ENCODE assay signal across 8 cellular contexts in the genomic region with DNA sequence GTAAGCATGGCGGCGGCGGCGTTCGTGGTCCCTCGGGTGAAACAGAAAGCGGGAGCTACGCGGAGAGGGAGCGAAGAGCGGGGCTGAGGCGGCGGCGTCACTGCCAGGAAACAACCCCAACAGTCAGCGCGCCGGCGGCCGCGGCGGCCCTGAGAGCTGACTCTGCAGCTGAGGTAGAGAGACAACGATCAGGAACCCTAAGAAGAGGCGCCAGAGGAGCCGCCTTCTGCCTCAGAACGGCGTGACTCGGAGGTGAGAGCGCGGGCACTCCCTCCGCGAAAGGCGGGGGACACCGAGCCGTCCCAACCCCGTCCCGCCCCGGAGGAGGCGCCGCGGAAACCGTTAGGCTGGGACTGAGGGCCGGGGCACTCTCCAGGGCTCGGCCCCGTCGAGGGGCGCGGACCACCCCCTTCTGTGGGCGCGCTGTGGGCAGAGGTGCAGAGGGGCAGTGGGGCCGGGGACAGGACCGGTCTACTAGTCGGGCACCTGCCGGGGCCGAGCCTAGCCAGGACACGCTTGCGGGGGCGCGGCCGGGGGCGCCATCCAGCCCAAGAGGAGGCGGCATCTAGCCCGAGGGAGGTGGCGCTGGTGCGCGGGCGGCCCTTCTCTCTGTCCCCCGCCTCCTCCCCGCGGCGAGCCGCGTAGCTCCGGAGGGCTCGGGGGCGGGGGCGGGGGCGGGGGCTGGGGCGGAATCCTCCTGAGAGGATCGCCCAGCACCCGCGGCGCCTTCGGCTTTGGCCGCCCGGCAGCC. TPM values are rescaled to one million over a fixed set of nuclear protein-coding genes. Genes with fewer than 3 reads are reported as not detected.
DNase-seq lines count a peak whose midpoint lies in the region; ATAC-seq, FAIRE-seq and TF ChIP-seq lines count a peak whose summit lies in the region.

No MANE protein-coding gene starts in this region.

- ATAC-seq in HG03432 (IDR thresholded peaks at IDR 0.05; ENCODE audit: unreplicated experiment) (peak; percentile 71), HepG2 (peak; percentile 91)

- no peaks in the 10 kb centered on the region for H3K27me3 ChIP-seq in BLaER1
- H3K27me3 ChIP-seq in HepG2 (ENCODE audit: control insufficient read depth in 1 of 2, insufficient read depth in 2 of 2, low read length in 2 of 2) = peaks cover 0 to 6% of the 10 kb centered on the region in 2 experiments; a peak in 2 of 5 replicates

- DNase-seq in GM19238 (ENCODE audit: insufficient read length, low spot score) (peak; percentile 72), NCI-H526 (lab: John Stamatoyannopoulos, UW) (peak; percentile 88 to 99), cortex of kidney (lab: John Stamatoyannopoulos, UW) (peak; percentile 69), HepG2 (ENCODE audit: low spot score) (peak; percentile 67)
- peak; percentile 90 for DNase-seq in activated CD4-positive, alpha-beta T cell treated with anti-CD3 and anti-CD28 coated beads, Interleukin-2, amount 10 ng/mL, durations not matched to agents 7 days and 5 days
- peak; percentile 75 to 82 for DNase-seq in stimulated activated CD4-positive, alpha-beta T cell treated with anti-CD3 and anti-CD28 coated beads, Interleukin-2, amount 100 ng/mL, for 48 hours

- H3K27ac Mint-ChIP-seq in activated CD4-positive, alpha-beta T cell treated with anti-CD3 and anti-CD28 coated beads, Interleukin-2, amount 10 ng/mL, durations not matched to agents 7 days and 5 days = peak overlapping the region; percentile 100

- no peak for FAIRE-seq in HepG2 (lab: Jason Lieb, UNC)

- H3K27ac ChIP-seq in BLaER1 (peak overlapping the region; percentile 96), HepG2 (ENCODE audit: extremely low read length, insufficient read depth, low read length) (peak overlapping the region; percentile 98)

- 4% methylated on average over 5 of the region's 85 CpGs for WGBS in HepG2 (ENCODE audit: low lambda C conversion rate)

- H3K79me2 ChIP-seq in HepG2 (ENCODE audit: insufficient read depth, low read length) = peaks cover 45% of the 10 kb centered on the region

- CTCF ChIA-PET in activated CD4-positive, alpha-beta T cell treated with anti-CD3 and anti-CD28 coated beads, Interleukin-2, amount 10 ng/mL, durations not matched to agents 7 days and 5 days (lab: Charles Lee) = interaction anchor here (1.0 to 1.3 kb wide), 3 partner anchors 207 to 264 kb away, joined by 3 read pairs; no protein-coding TSS in a partner anchor
- CTCF ChIA-PET in HepG2 (lab: Yijun Ruan, JAX; ENCODE audit: low intra/inter-chr PET ratio, low total read pairs) = no interaction called here

- H4K20me1 ChIP-seq in BLaER1 (peaks cover 38% of the 10 kb centered on the region), HepG2 (ENCODE audit: insufficient read depth, low read length) (peaks cover 7% of the 10 kb centered on the region; the same call in 1 of the 2 replicates)

- H3K9ac ChIP-seq in BLaER1 = peak overlapping the region; percentile 96
- H3K9ac ChIP-seq in HepG2 (ENCODE audit: insufficient read depth, low read depth, low read length) = peak overlapping the region; percentile 92

- H3K36me3 Mint-ChIP-seq in activated CD4-positive, alpha-beta T cell treated with anti-CD3 and anti-CD28 coated beads, Interleukin-2, amount 10 ng/mL, durations not matched to agents 7 days and 5 days (ENCODE audit: low read depth) = peaks cover 39% of the 10 kb centered on the region

- in situ Hi-C loops in HepG2 (cut with HindIII; ENCODE audit: extremely low pct_ligation_motif_present, low pct_unique_long_range_greater_than_20kb) = no loop called here

- POLR2A ChIA-PET in activated CD4-positive, alpha-beta T cell treated with anti-CD3 and anti-CD28 coated beads, Interleukin-2, amount 10 ng/mL, durations not matched to agents 7 days and 5 days (lab: Charles Lee) = interaction anchor here (0.5 to 1.1 kb wide), 3 partner anchors 19 to 178 kb away, joined by 3 to 7 read pairs (median 4); no protein-coding TSS in a partner anchor
- POLR2A ChIA-PET in HepG2 (lab: Yijun Ruan, JAX) = interaction anchor here (0.9 to 1.2 kb wide), 4 partner anchors 43 to 443 kb away, joined by 3 to 4 read pairs (median 4); a partner anchor contains a TSS

- no peak for TF ChIP-seq RAD21 in HepG2 (CRISPR knock-in tag; IDR thresholded peaks at IDR 0.05)

- no peaks in the 10 kb centered on the region for H3K27me3 Mint-ChIP-seq in activated CD4-positive, alpha-beta T cell treated with anti-CD3 and anti-CD28 coated beads, Interleukin-2, amount 10 ng/mL, durations not matched to agents 7 days and 5 days

- TF ChIP-seq POLR2A in HepG2 (IDR thresholded peaks at IDR 0.05; ENCODE audit: insufficient read depth in 1 of 2, low read depth in 2 of 2, low read length in 2 of 2) = peak; percentile 63 to 75

- peaks cover 35% of the 10 kb centered on the region for H3K9me3 ChIP-seq in BLaER1
- H3K9me3 ChIP-seq in HepG2 (ENCODE audit: low read length) = peaks cover 8% of the 10 kb centered on the region; the same call in 1 of the 2 replicates

- BruUV-seq in HepG2 (replicated peaks; lab: Mats Ljungman, UMichigan) = no TSS peak

- H3K4me1 ChIP-seq in BLaER1 (peaks cover 47% of the 10 kb centered on the region), HepG2 (ENCODE audit: insufficient read depth, low read length) (peaks cover 39% of the 10 kb centered on the region)

- no peaks in the 10 kb centered on the region for H3K36me3 ChIP-seq in BLaER1
- H3K36me3 ChIP-seq in HepG2 (replicated peaks in 1 of 2; ENCODE audit: control insufficient read depth in 1 of 2, insufficient read depth in 2 of 2, low read length in 2 of 2) = no peaks in the 10 kb centered on the region

- peaks cover 39% of the 10 kb centered on the region for H3K4me1 Mint-ChIP-seq in activated CD4-positive, alpha-beta T cell treated with anti-CD3 and anti-CD28 coated beads, Interleukin-2, amount 10 ng/mL, durations not matched to agents 7 days and 5 days

- TF ChIP-seq CTCF in HepG2 (CRISPR knock-in tag; IDR thresholded peaks at IDR 0.05) = peak; percentile 56

- peaks cover 32% of the 10 kb centered on the region for H3K9me3 Mint-ChIP-seq in activated CD4-positive, alpha-beta T cell treated with anti-CD3 and anti-CD28 coated beads, Interleukin-2, amount 10 ng/mL, durations not matched to agents 7 days and 5 days

- peak overlapping the region; percentile 92 for H3K4me3 Mint-ChIP-seq in activated CD4-positive, alpha-beta T cell treated with anti-CD3 and anti-CD28 coated beads, Interleukin-2, amount 10 ng/mL, durations not matched to agents 7 days and 5 days

- H3K4me2 ChIP-seq in BLaER1 (peak overlapping the region; percentile 90), HepG2 (ENCODE audit: low read depth, low read length) (peak overlapping the region; percentile 92)

- H3K4me3 ChIP-seq in BLaER1 (peak overlapping the region; percentile 91), HepG2 (replicated peaks in 1 of 3; ENCODE audit: insufficient read depth in 1 of 3, low read depth in 2 of 3, low read length in 3 of 3) (peak overlapping the region; percentile 88 to 92 (median 88))

- intact Hi-C loops in HepG2 (cut with micrococcal nuclease; ENCODE audit: unreplicated experiment) = loop anchor here (10.0 kb wide), 1 partner anchor 139 kb away; no protein-coding TSS in a partner anchor

- no peak overlapping the region for H2AFZ ChIP-seq in HepG2 (ENCODE audit: low read length)

- no peak for TF ChIP-seq EP300 in HepG2 (IDR thresholded peaks at IDR 0.05; ENCODE audit: low read depth in 2 of 2, low read length in 2 of 2)
- TF ChIP-seq EP300 in HepG2 (CRISPR knock-in tag; IDR thresholded peaks at IDR 0.05; ENCODE audit: borderline replicate concordance) = no peak

TF ChIP-seq in HepG2, 621 proteins besides CTCF, POLR2A, EP300 and RAD21 (continues in another document):
- TF ChIP-seq NAIF1 (CRISPR knock-in tag; IDR thresholded peaks at IDR 0.05; ENCODE audit: borderline replicate concordance) (peak; percentile 51; the same call in 1 of the 2 replicates), MXI1 (IDR thresholded peaks at IDR 0.05; ENCODE audit: borderline replicate concordance, low read depth, low read length) (0 out of 3 replicates have a peak, but pooled peaks have one; percentile 31)

RNA-seq across cellular contexts. Expression of a gene that starts 0.4 kb away (rescaled TPM):
- 10 to 100 TPM; 24.1 to 28.1 TPM for total RNA-seq in activated CD4-positive, alpha-beta T cell treated with anti-CD3 and anti-CD28 coated beads, Interleukin-2, amount 10 ng/mL, durations not matched to agents 7 days and 5 days
- 39.3 and 61.0 TPM in 2 replicates for total RNA-seq in HepG2 (2016; rRNA removed; fragmentation: Illumina TruSeq; extraction: Trizol)
- 7.8 and 9.7 TPM in 2 replicates for total RNA-seq in HepG2 (2016; cell fraction: cytosol; rRNA removed; fragmentation: Illumina TruSeq; extraction: Trizol; ENCODE audit: low read depth)
- 38.3 and 56.1 TPM in 2 replicates for total RNA-seq in HepG2 (2016; cell fraction: insoluble cytoplasmic fraction; rRNA removed; fragmentation: Illumina TruSeq; extraction: Trizol)
- 15.7 and 18.0 TPM in 2 replicates for total RNA-seq in HepG2 (2016; cell fraction: membrane; rRNA removed; fragmentation: Illumina TruSeq; extraction: Trizol)
- total RNA-seq in HepG2 (2016; cell fraction: nucleus; rRNA removed; fragmentation: Illumina TruSeq; extraction: Trizol) = 45.5 and 47.5 TPM in 2 replicates
- 31.8 and 36.7 TPM in 2 replicates for polyA plus RNA-seq in HepG2 (2011; rRNA removed)
- polyA plus RNA-seq in HepG2 (2011; cell fraction: cytosol; rRNA removed) = 16.5 and 24.3 TPM in 2 replicates
- polyA plus RNA-seq in HepG2 (2011; cell fraction: nucleus; rRNA removed) = 21.7 and 24.6 TPM in 2 replicates
- 20.5 and 23.5 TPM in 2 replicates for polyA plus RNA-seq in HepG2 (2012)
- 0.87 and 1.1 TPM in 2 replicates for polyA plus RNA-seq in HepG2 (2016; cell fraction: cytosol; fragmentation: Illumina TruSeq; extraction: Trizol; ENCODE audit: low read depth)
- polyA plus RNA-seq in HepG2 (2016; cell fraction: insoluble cytoplasmic fraction; fragmentation: Illumina TruSeq; extraction: Trizol; ENCODE audit: low read depth) = 38.9 and 40.1 TPM in 2 replicates
- polyA plus RNA-seq in HepG2 (2016; cell fraction: membrane; fragmentation: Illumina TruSeq; extraction: Trizol; ENCODE audit: low read depth) = 5.3 and 6.2 TPM in 2 replicates
- polyA plus RNA-seq in HepG2 (2016; cell fraction: nucleus; fragmentation: Illumina TruSeq; extraction: Trizol; ENCODE audit: insufficient read depth, low read depth) = 44.7 and 50.0 TPM in 2 replicates
- polyA minus RNA-seq in HepG2 (2011; rRNA and poly(A)+ RNA removed; ENCODE audit: low replicate concordance) = 119 and 137 TPM in 2 replicates
- 33.8 and 40.5 TPM in 2 replicates for polyA minus RNA-seq in HepG2 (2011; cell fraction: cytosol; rRNA and poly(A)+ RNA removed)
- 75.2 and 87.5 TPM in 2 replicates for polyA minus RNA-seq in HepG2 (2011; cell fraction: nucleus; rRNA and poly(A)+ RNA removed)

Comparison
In these comparisons a context has a peak if more than half of its experiments do, and no peak if none do; other contexts are left out.
1. Peak in every context shown above with its lines: DNase-seq, ATAC-seq, H3K4me3 ChIP-seq and H3K27ac ChIP-seq.